ENCODE assay signal across 9 cellular contexts in the genomic region with DNA sequence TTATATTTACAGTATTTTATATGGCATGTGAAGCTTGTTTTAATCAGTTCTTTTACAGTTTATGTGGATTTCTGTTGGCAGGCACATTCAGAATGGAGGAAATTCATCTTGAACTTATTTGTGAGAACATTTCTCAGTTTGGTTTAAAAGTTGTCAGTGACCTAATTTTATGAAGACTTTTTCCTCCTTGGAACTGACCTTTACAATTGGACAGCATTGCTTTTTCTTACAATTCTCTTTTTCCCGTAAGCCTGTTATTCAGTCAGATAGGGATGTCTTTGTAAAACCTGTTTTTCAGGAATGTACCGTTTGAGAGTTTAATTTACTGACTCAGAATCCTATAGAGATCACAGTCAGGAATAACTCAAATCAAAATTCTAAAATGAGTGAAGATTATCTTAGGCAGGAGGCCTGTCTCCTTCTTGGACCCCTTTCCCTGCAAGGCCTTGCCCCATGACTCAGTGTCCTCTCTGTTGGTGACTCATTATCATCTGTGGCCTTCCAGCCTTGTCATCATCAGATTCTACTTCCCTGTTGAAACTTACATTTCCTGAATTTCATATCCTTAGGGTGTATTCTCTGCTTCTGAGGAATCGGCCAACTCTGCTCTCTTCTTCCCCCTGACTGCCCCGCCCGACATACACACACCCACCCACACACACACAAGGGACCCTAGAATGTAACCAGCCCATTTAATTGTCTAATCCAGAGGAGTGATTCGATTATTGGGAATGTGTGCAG.
DNase-seq lines count a peak whose midpoint lies in the region; ATAC-seq lines count a peak whose summit lies in the region.
"Had no signal": no experiment of that assay in that cellular context is flagged by ENCODE, and none has a peak within 500 bp of the region (broad histone marks: within the 10 kb centered on the region; RNA-seq: fewer than 3 reads in every experiment).

No MANE protein-coding gene starts in this region.

- H3K9me3 Mint-ChIP-seq in natural killer cell treated with Interleukin-12 subunit alpha and Interleukin-12 subunit beta and Interleukin-15 and Interleukin-18, amount 100 ng/mL, for 72 hours, result no peaks in the 10 kb centered on the region
- no peaks in the 10 kb centered on the region for H3K9me3 Mint-ChIP-seq in activated CD8-positive, alpha-beta T cell treated with anti-CD3 and anti-CD28 coated beads, Interleukin-2, amount 10 ng/mL, durations not matched to agents 7 days and 5 days (ENCODE audit: insufficient read depth)

- ATAC-seq in natural killer cell treated with Interleukin-12 subunit alpha and Interleukin-12 subunit beta and Interleukin-15 and Interleukin-18, amount 100 ng/mL, for 72 hours, result peak in 1 of 2 donors; percentile 52
- no peak for ATAC-seq in activated CD8-positive, alpha-beta T cell treated with anti-CD3 and anti-CD28 coated beads, Interleukin-2, amount 10 ng/mL, durations not matched to agents 7 days and 5 days

- peak overlapping the region in 1 of 2 donors; percentile 21 for H3K27ac Mint-ChIP-seq in natural killer cell treated with Interleukin-12 subunit alpha and Interleukin-12 subunit beta and Interleukin-15 and Interleukin-18, amount 100 ng/mL, for 72 hours
- H3K27ac Mint-ChIP-seq in activated CD8-positive, alpha-beta T cell treated with anti-CD3 and anti-CD28 coated beads, Interleukin-2, amount 10 ng/mL, durations not matched to agents 7 days and 5 days, result no peak overlapping the region

- peaks cover 40 to 49% of the 10 kb centered on the region in 2 donors for H3K4me1 Mint-ChIP-seq in natural killer cell treated with Interleukin-12 subunit alpha and Interleukin-12 subunit beta and Interleukin-15 and Interleukin-18, amount 100 ng/mL, for 72 hours (ENCODE audit: low read depth in 2 of 2)
- no peaks in the 10 kb centered on the region for H3K4me1 Mint-ChIP-seq in activated CD8-positive, alpha-beta T cell treated with anti-CD3 and anti-CD28 coated beads, Interleukin-2, amount 10 ng/mL, durations not matched to agents 7 days and 5 days (ENCODE audit: low read depth)

- H3K27me3 Mint-ChIP-seq in natural killer cell treated with Interleukin-12 subunit alpha and Interleukin-12 subunit beta and Interleukin-15 and Interleukin-18, amount 100 ng/mL, for 72 hours, result no peaks in the 10 kb centered on the region
- H3K27me3 Mint-ChIP-seq in activated CD8-positive, alpha-beta T cell treated with anti-CD3 and anti-CD28 coated beads, Interleukin-2, amount 10 ng/mL, durations not matched to agents 7 days and 5 days (ENCODE audit: low read depth), result no peaks in the 10 kb centered on the region

- peak overlapping the region; percentile 86 for H3K27ac ChIP-seq in epithelial cell of prostate
- H3K27ac ChIP-seq: cardiac muscle cell had no signal

- peaks cover 9% of the 10 kb centered on the region for H3K36me3 Mint-ChIP-seq in natural killer cell treated with Interleukin-12 subunit alpha and Interleukin-12 subunit beta and Interleukin-15 and Interleukin-18, amount 100 ng/mL, for 72 hours
- no peaks in the 10 kb centered on the region for H3K36me3 Mint-ChIP-seq in activated CD8-positive, alpha-beta T cell treated with anti-CD3 and anti-CD28 coated beads, Interleukin-2, amount 10 ng/mL, durations not matched to agents 7 days and 5 days (ENCODE audit: low read depth)

- H3K4me3 Mint-ChIP-seq in natural killer cell treated with Interleukin-12 subunit alpha and Interleukin-12 subunit beta and Interleukin-15 and Interleukin-18, amount 100 ng/mL, for 72 hours, result peak overlapping the region; percentile 62
- H3K4me3 Mint-ChIP-seq in activated CD8-positive, alpha-beta T cell treated with anti-CD3 and anti-CD28 coated beads, Interleukin-2, amount 10 ng/mL, durations not matched to agents 7 days and 5 days, result no peak overlapping the region

- CTCF ChIA-PET in activated CD8-positive, alpha-beta T cell treated with anti-CD3 and anti-CD28 coated beads, Interleukin-2, amount 10 ng/mL, durations not matched to agents 7 days and 5 days (lab: Charles Lee), result interaction anchor here (0.6 to 2.2 kb wide), 4 partner anchors 12 to 73 kb away, joined by 3 to 11 read pairs (median 4); no protein-coding TSS in a partner anchor

- peak; percentile 86 for DNase-seq in AG08395 (ENCODE audit: low spot score)
- DNase-seq in NCI-H226, result peak; percentile 72
- DNase-seq in epithelial cell of prostate (ENCODE audit: low read depth, low spot score), result peak; percentile 85
- DNase-seq in natural killer cell treated with Interleukin-12 subunit alpha and Interleukin-12 subunit beta and Interleukin-15 and Interleukin-18, amount 100 ng/mL, for 72 hours (ENCODE audit: low spot score), result no peak
- DNase-seq in stimulated activated CD4-positive, alpha-beta T cell treated with anti-CD3 and anti-CD28 coated beads, Interleukin-15, amount 100 ng/mL, for 24 hours, result no peak
- no peak for DNase-seq in NCI-H524 treated with DMSO at 0.1 percent for 48 hours (lab: John Stamatoyannopoulos, UW)
- DNase-seq in T-helper 1 cell, result no peak
- no peak for DNase-seq in activated CD8-positive, alpha-beta T cell treated with anti-CD3 and anti-CD28 coated beads, Interleukin-2, amount 10 ng/mL, durations not matched to agents 7 days and 5 days

- POLR2A ChIA-PET in activated CD8-positive, alpha-beta T cell treated with anti-CD3 and anti-CD28 coated beads, Interleukin-2, amount 10 ng/mL, durations not matched to agents 7 days and 5 days (lab: Charles Lee), result no interaction called here

Comparison
In these comparisons a context has a peak if more than half of its experiments do, and no peak if none do; other contexts are left out.
1. DNase-seq: peak in AG08395 (single experiment), NCI-H226 (single experiment) and epithelial cell of prostate (single experiment); none in natural killer cell treated with Interleukin-12 subunit alpha and Interleukin-12 subunit beta and Interleukin-15 and Interleukin-18, amount 100 ng/mL, for 72 hours (single experiment), stimulated activated CD4-positive, alpha-beta T cell treated with anti-CD3 and anti-CD28 coated beads, Interleukin-15, amount 100 ng/mL, for 24 hours (single experiment), NCI-H524 treated with DMSO at 0.1 percent for 48 hours (single experiment), T-helper 1 cell (0 of 5) and activated CD8-positive, alpha-beta T cell treated with anti-CD3 and anti-CD28 coated beads, Interleukin-2, amount 10 ng/mL, durations not matched to agents 7 days and 5 days (single experiment).